ENCODE assay signal across 8 cellular contexts in genomic region chr1:32539584-32540571, GRCh38. TPM values are rescaled to one million over a fixed set of nuclear protein-coding genes. Genes with fewer than 3 reads are reported as not detected.
DNase-seq lines count a peak whose midpoint lies in the region; ATAC-seq lines count a peak whose summit lies in the region.

No MANE protein-coding gene starts in this region.

- ATAC-seq in HG03039 (IDR thresholded peaks at IDR 0.05; ENCODE audit: unreplicated experiment) (no peak), HG02840 (IDR thresholded peaks at IDR 0.05; ENCODE audit: low FRiP score, unreplicated experiment) (no peak)

- H2AFZ ChIP-seq in neuron (ENCODE audit: low read depth, low read length) = peak overlapping the region; percentile 56

- DNase-seq in A172 (ENCODE audit: low spot score) = peak; percentile 30
- peak; percentile 10 for DNase-seq in GM04504 (ENCODE audit: low read depth)
- DNase-seq in NCI-H2171 (lab: John Stamatoyannopoulos, UW) = peak; percentile 44
- DNase-seq in activated naive CD4-positive, alpha-beta T cell treated with anti-CD3 and anti-CD28 coated beads, Interleukin-2, amount 50 U/mL, for 16 hours = peak; percentile 11
- DNase-seq in globus pallidus (ENCODE audit: low spot score) = peak; percentile 33

- H3K4me1 ChIP-seq in neuron (ENCODE audit: insufficient read depth, low read length) = peaks cover 8% of the 10 kb centered on the region

- no peaks in the 10 kb centered on the region for H3K27me3 ChIP-seq in neuron (ENCODE audit: insufficient read depth, low read length)

- peak overlapping the region; percentile 55 for H3K4me3 ChIP-seq in neuron (ENCODE audit: low read length)

- H3K36me3 ChIP-seq in neuron (ENCODE audit: insufficient read depth, low read length) = peaks cover 3% of the 10 kb centered on the region

- peaks cover 3% of the 10 kb centered on the region for H3K9me3 ChIP-seq in neuron (ENCODE audit: low read length)

RNA-seq across cellular contexts. Expression of gene ZBTB8A, which starts 0.7 kb away (rescaled TPM):
- total RNA-seq in A172 (2014; rRNA removed; shearing (Covaris generic)) = 3.6 and 3.9 TPM in 2 replicates
